Comparison of ENCODE assay signal across 16 cellular contexts in the genomic region with DNA sequence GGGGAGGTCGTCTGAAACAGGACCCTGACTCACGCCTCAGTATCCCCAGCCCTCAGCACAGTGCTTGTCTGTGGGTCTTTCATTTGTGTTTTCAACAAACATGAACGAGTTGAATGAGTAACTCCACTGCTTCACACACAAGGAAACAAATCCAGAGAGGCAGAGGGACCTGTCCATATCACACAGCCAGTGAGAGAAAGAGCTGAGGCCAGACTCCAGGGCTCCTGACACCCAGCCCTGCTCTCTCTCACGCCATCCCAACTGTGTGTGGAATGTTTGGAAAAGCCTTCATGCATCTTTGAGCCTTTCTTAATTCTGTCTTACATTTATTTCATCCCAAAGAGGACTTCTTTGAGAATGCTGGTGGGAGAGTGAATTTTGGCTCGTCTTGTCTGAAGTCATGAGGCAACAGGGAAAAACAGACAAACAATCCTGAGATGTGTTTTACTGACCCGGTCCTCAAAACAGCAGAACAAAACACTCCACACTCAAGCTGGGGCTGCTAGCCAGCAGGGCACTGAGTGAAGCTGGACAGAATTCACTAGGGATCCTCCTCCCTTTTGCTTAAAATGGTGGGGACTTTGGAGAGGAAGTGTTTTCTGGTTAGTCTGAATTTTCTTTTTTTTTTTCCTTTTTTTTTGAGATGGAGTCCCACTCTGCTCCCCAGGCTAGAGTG. TPM values are rescaled to one million over a fixed set of nuclear protein-coding genes. Genes with fewer than 3 reads are reported as not detected.
DNase-seq lines count a peak whose midpoint lies in the region; TF ChIP-seq lines count a peak whose summit lies in the region.
"Had no signal": no experiment of that assay in that cellular context is flagged by ENCODE, and none has a peak within 500 bp of the region (broad histone marks: within the 10 kb centered on the region; RNA-seq: fewer than 3 reads in every experiment).

No MANE protein-coding gene starts in this region.

- no peaks in the 10 kb centered on the region for H3K23me2 ChIP-seq in H9 (ENCODE audit: insufficient read length, low read depth, low read length, poor library complexity, severe bottlenecking)

- no peak overlapping the region for H2AK5ac ChIP-seq in H9 (ENCODE audit: insufficient read length, low read length)

- peaks cover 30% of the 10 kb centered on the region for H3K4me1 Mint-ChIP-seq in progenitor cell of endocrine pancreas (ENCODE audit: low read depth)
- H3K4me1 Mint-ChIP-seq in H9 = no peaks in the 10 kb centered on the region

- no peaks in the 10 kb centered on the region for H3K4me1 ChIP-seq in H9 (ENCODE audit: insufficient read depth, low read length)

- no peaks in the 10 kb centered on the region for H3K27me3 ChIP-seq in layer of hippocampus (ENCODE audit: control insufficient read depth, insufficient read depth, low read length)
- H3K27me3 ChIP-seq in H9 (ENCODE audit: insufficient read depth, low read length) = no peaks in the 10 kb centered on the region
- H3K27me3 ChIP-seq: tibial nerve had no signal

- H4K8ac ChIP-seq in H9 (replicated peaks; ENCODE audit: insufficient read length, low read depth, low read length) = no peak overlapping the region

- H3K9me3 ChIP-seq in H9 (ENCODE audit: control insufficient read depth, low read depth, low read length) = no peaks in the 10 kb centered on the region
- H3K9me3 ChIP-seq: tibial nerve had no signal

- H3K27ac Mint-ChIP-seq in progenitor cell of endocrine pancreas (peak overlapping the region; percentile 29), H9 (peak overlapping the region in 1 of 3 experiments; percentile 80; a peak in 1 of 7 replicates)
- H3K27ac Mint-ChIP-seq: CD4-positive, alpha-beta T cell had no signal

- no peak overlapping the region for H3K18ac ChIP-seq in H9 (ENCODE audit: insufficient read length, low read depth, low read length)

- no peaks in the 10 kb centered on the region for H3K79me1 ChIP-seq in H9 (ENCODE audit: insufficient read depth, low read depth, low read length, poor library complexity, severe bottlenecking)

- no peak overlapping the region for H4K5ac ChIP-seq in H9 (ENCODE audit: insufficient read length, low read depth, low read length)

- no peak overlapping the region for H3K56ac ChIP-seq in H9 (ENCODE audit: insufficient read length, low read depth, low read length)

- H3K27me3 Mint-ChIP-seq in progenitor cell of endocrine pancreas (no peaks in the 10 kb centered on the region), H9 (ENCODE audit: low read depth) (peaks cover 4% of the 10 kb centered on the region)
- H3K27me3 Mint-ChIP-seq: CD4-positive, alpha-beta T cell had no signal

- no peak overlapping the region for H4K91ac ChIP-seq in H9 (ENCODE audit: insufficient read length, low read depth, low read length)

- TF ChIP-seq CTCF in progenitor cell of endocrine pancreas (IDR thresholded peaks at IDR 0.05; ENCODE audit: unreplicated experiment) (no peak), H9 (conservative IDR thresholded peaks at IDR 0.05) (no peak)

- H3K4ac ChIP-seq in H9 (ENCODE audit: low read depth, low read length) = no peak overlapping the region

- H3K14ac ChIP-seq in H9 (ENCODE audit: insufficient read depth, low read length) = no peak overlapping the region

- WGBS in H9 (ENCODE audit: extremely low coverage, insufficient read length, low lambda C conversion rate) = no CpG with 5 or more reads among the region's 6 CpGs

- no peak overlapping the region for H3K9ac ChIP-seq in H9 (ENCODE audit: extremely low read depth, insufficient read length, low read length)

- no peak overlapping the region for H3K23ac ChIP-seq in H9 (ENCODE audit: insufficient read length, low read depth, low read length)

- H2BK20ac ChIP-seq in H9 (ENCODE audit: low read depth, low read length, poor library complexity, severe bottlenecking) = no peak overlapping the region

- no peaks in the 10 kb centered on the region for H3K9me3 Mint-ChIP-seq in progenitor cell of endocrine pancreas (ENCODE audit: low read depth)
- H3K9me3 Mint-ChIP-seq in H9 = no peaks in the 10 kb centered on the region; a peak in 1 of 5 replicates
- H3K9me3 Mint-ChIP-seq: CD4-positive, alpha-beta T cell had no signal

- H3K36me3 Mint-ChIP-seq in progenitor cell of endocrine pancreas (ENCODE audit: insufficient read depth) = no peaks in the 10 kb centered on the region
- H3K36me3 Mint-ChIP-seq in H9 (ENCODE audit: insufficient read depth in 1 of 3, low read depth in 3 of 3) = no peaks in the 10 kb centered on the region

- H2BK12ac ChIP-seq in H9 (ENCODE audit: insufficient read length, low read depth, low read length) = no peak overlapping the region

- H3K4me2 ChIP-seq in H9 (ENCODE audit: insufficient read depth, insufficient read length, low read length) = no peak overlapping the region

- DNase-seq in AG08396 (ENCODE audit: low spot score) = peak; percentile 35
- DNase-seq in progenitor cell of endocrine pancreas (ENCODE audit: low spot score, unreplicated experiment) = no peak
- no peak for DNase-seq in H9
- no peak for DNase-seq in GF-D8 (lab: John Stamatoyannopoulos, UW)
- DNase-seq in NK-92 treated with Interleukin-12 subunit alpha and Interleukin-12 subunit beta, amount 100 ng/mL, for 24 hours (lab: John Stamatoyannopoulos, UW) = no peak
- no peak for DNase-seq in NCI-H524 (lab: John Stamatoyannopoulos, UW)
- DNase-seq: activated CD4-positive, alpha-beta T cell treated with anti-CD3 and anti-CD28 coated beads for 48 hours; activated gamma-delta T cell; CD4-positive, alpha-beta T cell; GOT3; left ventricle myocardium superior; NCI-H1930; NCI-H446 treated with DMSO at 0.1 percent for 48 hours had no signal

- no peaks in the 10 kb centered on the region for H4K20me1 ChIP-seq in H9 (ENCODE audit: control insufficient read depth, insufficient read depth, insufficient read length)

- no peak overlapping the region for H3T11ph ChIP-seq in H9 (ENCODE audit: low read length)

- H3K4me3 Mint-ChIP-seq in progenitor cell of endocrine pancreas (ENCODE audit: low read depth) (no peak overlapping the region), H9 (no peak overlapping the region)
- H3K4me3 Mint-ChIP-seq: CD4-positive, alpha-beta T cell had no signal

- no peaks in the 10 kb centered on the region for H3K79me2 ChIP-seq in H9 (ENCODE audit: insufficient read depth, low read length)

- no peak overlapping the region for H2AFZ ChIP-seq in H9 (ENCODE audit: low read length)

- no peak overlapping the region for H2BK15ac ChIP-seq in H9 (ENCODE audit: low read depth, low read length)

- H3K27ac ChIP-seq in angular gyrus (ENCODE audit: low read depth, low read length) (peak overlapping the region; percentile 2), layer of hippocampus (ENCODE audit: low read depth, low read length) (peak overlapping the region; percentile 30), H9 (ENCODE audit: insufficient read length, low read depth, low read length) (no peak overlapping the region)

- H2BK5ac ChIP-seq in H9 (ENCODE audit: insufficient read length, low read length) = no peak overlapping the region

- H2BK120ac ChIP-seq in H9 (ENCODE audit: low read depth, low read length, poor library complexity, severe bottlenecking) = no peak overlapping the region

RNA-seq across cellular contexts. Expression of gene ALG8, which starts 19.7 kb away (rescaled TPM):
- 60.4 and 61.0 TPM in 2 replicates for total RNA-seq in progenitor cell of endocrine pancreas
- 77.5 and 78.8 TPM in 2 replicates for total RNA-seq in H9 (2021)

RNA-seq across cellular contexts. Expression of gene KCTD21, which starts 29.3 kb away (rescaled TPM):
- total RNA-seq in progenitor cell of endocrine pancreas (7.4 and 10.1 TPM in 2 replicates), H9 (2021) (4.0 and 4.3 TPM in 2 replicates)

RNA-seq across cellular contexts. Expression of gene USP35, which starts 29.6 kb away (rescaled TPM):
- total RNA-seq in progenitor cell of endocrine pancreas (14.7 and 16.5 TPM in 2 replicates), H9 (2021) (6.8 and 7.7 TPM in 2 replicates)
